ENCODE assay signal across 14 cellular contexts in genomic region chr11:78036313-78036712, GRCh38. TPM values are rescaled to one million over a fixed set of nuclear protein-coding genes. Genes with fewer than 3 reads are reported as not detected.
DNase-seq lines count a peak whose midpoint lies in the region; ATAC-seq and TF ChIP-seq lines count a peak whose summit lies in the region.
"Had no signal": no experiment of that assay in that cellular context is flagged by ENCODE, and none has a peak within 500 bp of the region (broad histone marks: within the 10 kb centered on the region; RNA-seq: fewer than 3 reads in every experiment).

No MANE protein-coding gene starts in this region.

- H3K27me3 ChIP-seq in colonic mucosa (no peaks in the 10 kb centered on the region), mucosa of rectum (ENCODE audit: control insufficient read depth in 2 of 2, insufficient read depth in 2 of 2, low read length in 2 of 2) (no peaks in the 10 kb centered on the region)
- H3K27me3 ChIP-seq: BLaER1 had no signal

- H3K4me3 ChIP-seq in HEK293 (ENCODE audit: low read depth, low read length) (no peak overlapping the region), colonic mucosa (no peak overlapping the region), mucosa of rectum (ENCODE audit: low read length in 2 of 2) (no peak overlapping the region)
- H3K4me3 ChIP-seq: BLaER1, GM12878 had no signal

- DNase-seq in colonic mucosa (no peak), hepatic stellate cell (ENCODE audit: low spot score) (no peak), DMS79 (lab: John Stamatoyannopoulos, UW) (no peak), GM10248 (ENCODE audit: extremely low spot score) (no peak)
- DNase-seq: AML-193; Caco-2; CD8-positive, alpha-beta memory T cell had no signal

- H3K9me3 ChIP-seq in HEK293 (ENCODE audit: control insufficient read depth, insufficient read depth, low read depth, low read length) (no peaks in the 10 kb centered on the region), colonic mucosa (no peaks in the 10 kb centered on the region), mucosa of rectum (ENCODE audit: control insufficient read depth in 2 of 2, low read length in 2 of 2) (no peaks in the 10 kb centered on the region)
- H3K9me3 ChIP-seq: BLaER1, Caco-2 had no signal

- H3K27ac ChIP-seq in HEK293 (ENCODE audit: extremely low read depth, low read depth, low read length) = no peak overlapping the region
- peak overlapping the region; percentile 68 for H3K27ac ChIP-seq in colonic mucosa
- peak overlapping the region; percentile 79 to 85 for H3K27ac ChIP-seq in mucosa of rectum (ENCODE audit: low read depth in 2 of 2, low read length in 2 of 2)
- H3K27ac ChIP-seq: BLaER1 had no signal

- no peak for ATAC-seq in HG03442 (IDR thresholded peaks at IDR 0.05; ENCODE audit: unreplicated experiment)
- ATAC-seq: GM12878 had no signal

- no peaks in the 10 kb centered on the region for H3K36me3 ChIP-seq in HEK293 (ENCODE audit: control insufficient read depth in 2 of 2, insufficient read depth in 1 of 2, low read length in 2 of 2)
- H3K36me3 ChIP-seq in colonic mucosa = no peaks in the 10 kb centered on the region
- no peaks in the 10 kb centered on the region for H3K36me3 ChIP-seq in mucosa of rectum (ENCODE audit: control insufficient read depth in 2 of 2, insufficient read depth in 2 of 2, low read length in 2 of 2)
- H3K36me3 ChIP-seq: BLaER1 had no signal

- H3K9ac ChIP-seq in colonic mucosa (ENCODE audit: low read depth in 2 of 2, low read length in 2 of 2) (no peak overlapping the region), mucosa of rectum (ENCODE audit: low read depth in 1 of 2, low read length in 2 of 2) (no peak overlapping the region)
- H3K9ac ChIP-seq: BLaER1 had no signal

- H3K4me1 ChIP-seq in HEK293 (ENCODE audit: control insufficient read depth, insufficient read depth, low read length) = no peaks in the 10 kb centered on the region
- peaks cover 15% of the 10 kb centered on the region for H3K4me1 ChIP-seq in colonic mucosa
- H3K4me1 ChIP-seq in mucosa of rectum (ENCODE audit: control insufficient read depth in 2 of 2, insufficient read depth in 2 of 2, low read length in 2 of 2) = peaks cover 29 to 35% of the 10 kb centered on the region in 2 donors
- H3K4me1 ChIP-seq: Caco-2 had no signal

- POLR2A ChIA-PET in HEK293 (lab: Yijun Ruan, JAX) (interaction anchor here (0.9 kb wide), 1 partner anchor 41 kb away, joined by 4 read pairs; the partner anchor contains the start of gene INTS4), GM10248 (lab: Yijun Ruan, JAX) (no interaction called here)

- TF ChIP-seq CTCF in HEK293 (tag by site-specific recombination; IDR thresholded peaks at IDR 0.05) (no peak), colonic mucosa (IDR thresholded peaks at IDR 0.05) (no peak), GM10248 (IDR thresholded peaks at IDR 0.05; ENCODE audit: control extremely low read depth, extremely low read depth, low read depth, missing control alignments) (no peak)

- intact Hi-C loops in colonic mucosa (cut with DNase I) = no loop called here

- CTCF ChIA-PET in HEK293 (lab: Yijun Ruan, JAX) = interaction anchor here (0.6 to 1.9 kb wide), 2 partner anchors 10 to 33 kb away, joined by 4 to 9 read pairs; no protein-coding TSS in a partner anchor
- CTCF ChIA-PET in GM10248 (lab: Yijun Ruan, JAX) = interaction anchor here (0.8 to 8.2 kb wide), 2 partner anchors 10 to 37 kb away, joined by 3 to 89 read pairs; no protein-coding TSS in a partner anchor

TF ChIP-seq in HEK293, 187 proteins besides CTCF, POLR2A, EP300 and RAD21:
- TF ChIP-seq ZNF26 (tag by site-specific recombination; IDR thresholded peaks at IDR 0.05) (no peak), YY1 (tag by site-specific recombination; IDR thresholded peaks at IDR 0.05) (no peak), ZNF768 (tag by site-specific recombination; IDR thresholded peaks at IDR 0.05) (0 out of 2 replicates have a peak, but pooled peaks have one; percentile 45), ZNF311 (tag by site-specific recombination; IDR thresholded peaks at IDR 0.05; ENCODE audit: borderline replicate concordance) (no peak), IKZF3 (tag by site-specific recombination; IDR thresholded peaks at IDR 0.05) (no peak), ZBTB26 (tag by site-specific recombination; optimal IDR thresholded peaks at IDR 0.05) (no peak)
- TF ChIP-seq, protein P1, sequence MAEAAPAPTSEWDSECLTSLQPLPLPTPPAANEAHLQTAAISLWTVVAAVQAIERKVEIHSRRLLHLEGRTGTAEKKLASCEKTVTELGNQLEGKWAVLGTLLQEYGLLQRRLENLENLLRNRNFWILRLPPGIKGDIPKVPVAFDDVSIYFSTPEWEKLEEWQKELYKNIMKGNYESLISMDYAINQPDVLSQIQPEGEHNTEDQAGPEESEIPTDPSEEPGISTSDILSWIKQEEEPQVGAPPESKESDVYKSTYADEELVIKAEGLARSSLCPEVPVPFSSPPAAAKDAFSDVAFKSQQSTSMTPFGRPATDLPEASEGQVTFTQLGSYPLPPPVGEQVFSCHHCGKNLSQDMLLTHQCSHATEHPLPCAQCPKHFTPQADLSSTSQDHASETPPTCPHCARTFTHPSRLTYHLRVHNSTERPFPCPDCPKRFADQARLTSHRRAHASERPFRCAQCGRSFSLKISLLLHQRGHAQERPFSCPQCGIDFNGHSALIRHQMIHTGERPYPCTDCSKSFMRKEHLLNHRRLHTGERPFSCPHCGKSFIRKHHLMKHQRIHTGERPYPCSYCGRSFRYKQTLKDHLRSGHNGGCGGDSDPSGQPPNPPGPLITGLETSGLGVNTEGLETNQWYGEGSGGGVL (tag by site-specific recombination; IDR thresholded peaks at IDR 0.05) = no peak
TF ChIP-seq in HEK293: peak in this region for 1.

RNA-seq across cellular contexts. Expression of gene KCTD14, which starts 13.2 kb away (rescaled TPM):
- 10 to 100 TPM; 19.5 to 19.7 TPM for total RNA-seq in colonic mucosa

RNA-seq across cellular contexts. Expression of gene THRSP, which starts 27.3 kb away (rescaled TPM):
- under 1 TPM in 1 of 2 donors, not detected in 1; 0.61 TPM for total RNA-seq in colonic mucosa
- total RNA-seq: A673; CD8-positive, alpha-beta memory T cell; GM12878; HT1080 had no signal

RNA-seq across cellular contexts. Expression of gene INTS4, which starts 41.8 kb away (rescaled TPM):
- 10 to 100 TPM; 21.5 to 28.0 TPM for total RNA-seq in colonic mucosa

RNA-seq across cellular contexts. Expression of gene NDUFC2, which starts 43.3 kb away (rescaled TPM):
- 100 to 1,000 TPM; 226 to 288 TPM for total RNA-seq in colonic mucosa
